Comparison of ENCODE assay signal across 8 cellular contexts in the genomic region with DNA sequence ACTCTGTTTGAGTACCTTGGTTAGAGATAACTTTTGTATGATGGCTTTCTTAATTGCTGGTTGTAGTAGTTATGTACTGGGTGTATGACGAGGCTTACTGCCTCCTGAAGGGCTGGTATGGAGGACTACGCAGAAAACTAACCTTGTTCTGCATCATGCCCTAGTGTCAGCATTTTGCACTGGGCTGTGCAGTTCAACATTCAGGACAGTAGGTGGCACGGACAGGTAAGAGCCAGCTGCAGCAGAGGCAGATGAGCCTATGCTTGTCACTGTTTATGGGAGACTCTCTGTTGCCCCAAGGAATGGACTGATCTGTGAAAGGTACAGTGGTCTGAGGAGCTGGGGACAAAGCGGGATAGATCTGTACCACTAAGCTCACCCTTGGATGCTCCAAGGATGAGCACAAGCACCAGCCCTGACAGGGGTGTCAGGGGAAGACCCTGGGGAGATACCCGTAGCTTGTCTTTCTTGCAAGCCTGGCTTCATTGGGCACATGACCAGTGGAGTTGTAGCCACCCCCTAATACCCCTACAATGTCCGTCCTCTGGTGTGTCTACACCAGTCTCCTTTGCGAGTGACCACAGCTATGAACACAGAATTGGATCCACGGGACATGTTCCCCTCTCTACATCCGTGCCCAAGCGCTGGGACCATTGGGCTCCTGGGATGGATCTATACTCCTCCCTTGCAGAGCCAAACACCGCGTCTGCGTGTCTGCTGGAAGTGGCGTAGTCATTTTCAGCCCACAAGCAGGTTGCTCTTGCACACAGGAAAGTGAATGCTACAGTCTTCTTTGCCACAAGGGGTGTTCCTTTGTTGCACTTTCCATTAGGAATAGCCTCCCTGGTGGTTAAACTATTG. TPM values are rescaled to one million over a fixed set of nuclear protein-coding genes. Genes with fewer than 3 reads are reported as not detected.
A peak's percentile ranks its signal among the peaks of the same experiment; 100 is the strongest.
DNase-seq lines count a peak whose midpoint lies in the region; ATAC-seq and TF ChIP-seq lines count a peak whose summit lies in the region.

No MANE protein-coding gene starts in this region.

- H3K27ac ChIP-seq in liver (ENCODE audit: low read depth in 1 of 2, low read length in 2 of 2) = no peak overlapping the region
- H3K27ac ChIP-seq in esophagus muscularis mucosa (replicated peaks in 1 of 4) = no peak overlapping the region

- DNase-seq in stimulated activated CD4-positive, alpha-beta T cell treated with anti-CD3 and anti-CD28 coated beads, Interleukin-2, amount 100 ng/mL, for 48 hours = peak; percentile 16 to 44
- DNase-seq in stimulated activated CD4-positive, alpha-beta T cell treated with anti-CD3 and anti-CD28 coated beads, Interleukin-4, amount 100 ng/mL, for 1 hour = no peak
- DNase-seq in HT-29 (ENCODE audit: low spot score) (peak; percentile 83), OCI-M1 (lab: John Stamatoyannopoulos, UW) (peak; percentile 72), adipocyte (ENCODE audit: low read depth) (peak; percentile 26), esophagus muscularis mucosa (ENCODE audit: extremely low spot score) (no peak)

- H3K27me3 ChIP-seq in adipocyte (replicated peaks; ENCODE audit: control insufficient read depth, insufficient read depth, low read length) (no peaks in the 10 kb centered on the region), liver (ENCODE audit: control insufficient read depth in 4 of 4, insufficient read depth in 4 of 4, low read length in 3 of 4) (no peaks in the 10 kb centered on the region), esophagus muscularis mucosa (peaks cover 0 to 8% (median 0%) of the 10 kb centered on the region in 4 donors)

- peak; percentile 57 to 79 for TF ChIP-seq RAD21 in liver (IDR thresholded peaks at IDR 0.05)

- H3K9ac ChIP-seq in adipocyte (ENCODE audit: low read length) (no peak overlapping the region), liver (ENCODE audit: low read depth in 1 of 2, low read length in 2 of 2) (no peak overlapping the region)

- WGBS in liver = 91% methylated on average over 14 of the region's 14 CpGs
- WGBS in esophagus muscularis mucosa = 81% methylated on average over 13 of the region's 14 CpGs

- TF ChIP-seq CTCF in liver (IDR thresholded peaks at IDR 0.05; ENCODE audit: low read depth, low read length, missing input control) = peak; percentile 62
- peak in 1 of 3 experiments; percentile 27 for TF ChIP-seq CTCF in esophagus muscularis mucosa (IDR thresholded peaks at IDR 0.05)

- no peak for TF ChIP-seq POLR2A in esophagus muscularis mucosa (IDR thresholded peaks at IDR 0.05; ENCODE audit: low read depth)

- H3K36me3 ChIP-seq in adipocyte (ENCODE audit: control insufficient read depth, insufficient read depth, low read length, severe bottlenecking) (peaks cover 36% of the 10 kb centered on the region), liver (ENCODE audit: control insufficient read depth in 4 of 4, insufficient read depth in 3 of 4, low read depth in 1 of 4, low read length in 3 of 4) (peaks cover 3 to 48% (median 20%) of the 10 kb centered on the region in 4 donors), esophagus muscularis mucosa (peaks cover 0 to 6% (median 0%) of the 10 kb centered on the region in 4 donors)

- TF ChIP-seq EP300 in esophagus muscularis mucosa (IDR thresholded peaks at IDR 0.05) = no peak

- H3K4me3 ChIP-seq in adipocyte (ENCODE audit: low read length) (no peak overlapping the region), liver (ENCODE audit: low read depth in 1 of 3, low read length in 3 of 3) (no peak overlapping the region), esophagus muscularis mucosa (no peak overlapping the region)

- H3K9me3 ChIP-seq in adipocyte (ENCODE audit: control insufficient read depth, low read length) (no peaks in the 10 kb centered on the region), liver (ENCODE audit: control insufficient read depth in 4 of 4, low read length in 3 of 4) (no peaks in the 10 kb centered on the region), esophagus muscularis mucosa (no peaks in the 10 kb centered on the region)

- intact Hi-C loops in esophagus muscularis mucosa (cut with DNase I) = no loop called here

- no peaks in the 10 kb centered on the region for H3K4me1 ChIP-seq in adipocyte (ENCODE audit: control insufficient read depth, insufficient read depth, low read length)
- H3K4me1 ChIP-seq in liver (ENCODE audit: control insufficient read depth in 4 of 4, insufficient read depth in 4 of 4, low read length in 3 of 4) = no peaks in the 10 kb centered on the region
- no peaks in the 10 kb centered on the region for H3K4me1 ChIP-seq in esophagus muscularis mucosa

- peak; percentile 97 for ATAC-seq in GM21723 (IDR thresholded peaks at IDR 0.05; ENCODE audit: unreplicated experiment)

TF ChIP-seq in liver, 16 proteins besides CTCF, POLR2A, EP300 and RAD21:
- TF ChIP-seq, protein P1, sequence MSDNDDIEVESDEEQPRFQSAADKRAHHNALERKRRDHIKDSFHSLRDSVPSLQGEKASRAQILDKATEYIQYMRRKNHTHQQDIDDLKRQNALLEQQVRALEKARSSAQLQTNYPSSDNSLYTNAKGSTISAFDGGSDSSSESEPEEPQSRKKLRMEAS (IDR thresholded peaks at IDR 0.05) = no peak
- TF ChIP-seq YY1 (IDR thresholded peaks at IDR 0.05) (no peak), TAF1 (conservative IDR thresholded peaks at IDR 0.05) (no peak), GABPA (IDR thresholded peaks at IDR 0.05 in 1 of 2, conservative IDR thresholded peaks at IDR 0.05 in 1 of 2) (no peak), JUND (IDR thresholded peaks at IDR 0.05) (no peak), HNF4A (conservative IDR thresholded peaks at IDR 0.05) (no peak), FOXA2 (IDR thresholded peaks at IDR 0.05) (no peak), SP1 (IDR thresholded peaks at IDR 0.05) (no peak)
- TF ChIP-seq, protein P2, sequence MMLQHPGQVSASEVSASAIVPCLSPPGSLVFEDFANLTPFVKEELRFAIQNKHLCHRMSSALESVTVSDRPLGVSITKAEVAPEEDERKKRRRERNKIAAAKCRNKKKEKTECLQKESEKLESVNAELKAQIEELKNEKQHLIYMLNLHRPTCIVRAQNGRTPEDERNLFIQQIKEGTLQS (IDR thresholded peaks at IDR 0.05) = no peak
TF ChIP-seq in liver: peak in this region for 0.

RNA-seq across cellular contexts. Expression of a gene that starts 51.1 kb away (rescaled TPM):
- total RNA-seq in HT-29 (2014; rRNA removed; shearing (Covaris generic)) = 0.31 and 0.55 TPM in 2 replicates
- total RNA-seq in liver = 100 to 1,000 TPM in 1 of 2 donors, 10 to 100 TPM in 1; 64.2 to 215 TPM
- 100 to 1,000 TPM in 1 of 2 donors, 10 to 100 TPM in 1; 94.2 to 393 TPM for polyA plus RNA-seq in liver
- total RNA-seq in esophagus muscularis mucosa = not detected

Comparison
In these comparisons a context has a peak if more than half of its experiments do, and no peak if none do; other contexts are left out.
1. DNase-seq: peak in stimulated activated CD4-positive, alpha-beta T cell treated with anti-CD3 and anti-CD28 coated beads, Interleukin-2, amount 100 ng/mL, for 48 hours (2 of 2), HT-29 (single experiment), OCI-M1 (single experiment) and adipocyte (single experiment); none in stimulated activated CD4-positive, alpha-beta T cell treated with anti-CD3 and anti-CD28 coated beads, Interleukin-4, amount 100 ng/mL, for 1 hour (single experiment) and esophagus muscularis mucosa (single experiment).
2. RNA of a gene that starts 51.1 kb away (total RNA-seq): 64.2 to 215 TPM in liver; 0.31 to 0.55 TPM in HT-29 and not detected in esophagus muscularis mucosa; every median in the first group is over 10 times any median in the second.